Comparison of ENCODE assay signal across 20 cellular contexts in genomic region chr9:134258828-134259546, GRCh38.
"Had no signal": no experiment of that assay in that cellular context is flagged by ENCODE, and none has a peak within 500 bp of the region (broad histone marks: within the 10 kb centered on the region; RNA-seq: fewer than 3 reads in every experiment).

No MANE protein-coding gene starts in this region.

- H3K4me3 ChIP-seq: gastroesophageal sphincter, mucosa of descending colon, ovary, testis had no signal

- H3K27me3 Mint-ChIP-seq: activated T-helper 17 cell treated with anti-CD3 and anti-CD28 coated beads, Interleukin-2, amount 50 U/mL, for 72 hours had no signal

- FAIRE-seq: kidney had no signal

- H3K27ac ChIP-seq: gastroesophageal sphincter, ovary, testis had no signal

- H3K9me3 Mint-ChIP-seq: activated B cell treated with CpG ODN at 0.5 μM for 24 hours; activated CD4-positive, alpha-beta memory T cell treated with anti-CD3 and anti-CD28 coated beads for 36 hours; activated naive CD8-positive, alpha-beta T cell treated with anti-CD3 and anti-CD28 coated beads, Interleukin-2, amount 10 ng/mL, durations not matched to agents 7 days and 5 days; activated T-helper 17 cell treated with anti-CD3 and anti-CD28 coated beads, Interleukin-2, amount 50 U/mL, for 72 hours; naive thymus-derived CD4-positive, alpha-beta T cell; T-cell; type B pancreatic cell had no signal

- DNase-seq: activated B cell treated with CpG ODN at 0.5 μM for 24 hours; activated CD4-positive, alpha-beta memory T cell treated with anti-CD3 and anti-CD28 coated beads for 36 hours; activated CD4-positive, alpha-beta T cell treated with anti-CD3 and anti-CD28 coated beads for 4 hours; activated naive CD4-positive, alpha-beta T cell treated with Interleukin-2 at 50 U/mL for 16 hours; activated naive CD8-positive, alpha-beta T cell treated with anti-CD3 and anti-CD28 coated beads, Interleukin-2, amount 10 ng/mL, durations not matched to agents 7 days and 5 days; activated T-cell treated with anti-CD3 and anti-CD28 coated beads, Interleukin-2, amount 50 U/mL, for 1 hour; central memory CD4-positive, alpha-beta T cell; cortex of kidney; kidney; mesenchymal stem cell; mucosa of descending colon; naive thymus-derived CD4-positive, alpha-beta T cell; ovary; stimulated activated CD4-positive, alpha-beta T cell treated with anti-CD3 and anti-CD28 coated beads, Interleukin-2, amount 100 ng/mL, for 24 hours; T-cell; testis had no signal

- H3K4me1 Mint-ChIP-seq: activated naive CD8-positive, alpha-beta T cell treated with anti-CD3 and anti-CD28 coated beads, Interleukin-2, amount 10 ng/mL, durations not matched to agents 7 days and 5 days; activated T-helper 17 cell treated with anti-CD3 and anti-CD28 coated beads, Interleukin-2, amount 50 U/mL, for 72 hours; T-cell had no signal

- H3K9me3 ChIP-seq: gastroesophageal sphincter, mucosa of descending colon, ovary, testis had no signal

- H3K27me3 ChIP-seq: ovary, testis had no signal

- H3K4me1 ChIP-seq: testis had no signal

- H3K4me3 Mint-ChIP-seq: activated B cell treated with CpG ODN at 0.5 μM for 24 hours; activated CD4-positive, alpha-beta memory T cell treated with anti-CD3 and anti-CD28 coated beads for 36 hours; activated naive CD8-positive, alpha-beta T cell treated with anti-CD3 and anti-CD28 coated beads, Interleukin-2, amount 10 ng/mL, durations not matched to agents 7 days and 5 days; activated T-helper 17 cell treated with anti-CD3 and anti-CD28 coated beads, Interleukin-2, amount 50 U/mL, for 72 hours; naive thymus-derived CD4-positive, alpha-beta T cell; T-cell; type B pancreatic cell had no signal

- ATAC-seq: activated T-helper 17 cell treated with anti-CD3 and anti-CD28 coated beads, Interleukin-2, amount 50 U/mL, for 72 hours; gastroesophageal sphincter; mucosa of descending colon; naive thymus-derived CD4-positive, alpha-beta T cell; SK-N-SH treated with all-trans-retinoic acid at 6 μM for 48 hours; T-cell had no signal

- H3K27ac Mint-ChIP-seq: activated B cell treated with CpG ODN at 0.5 μM for 24 hours; activated CD4-positive, alpha-beta memory T cell treated with anti-CD3 and anti-CD28 coated beads for 36 hours; activated naive CD8-positive, alpha-beta T cell treated with anti-CD3 and anti-CD28 coated beads, Interleukin-2, amount 10 ng/mL, durations not matched to agents 7 days and 5 days; activated T-helper 17 cell treated with anti-CD3 and anti-CD28 coated beads, Interleukin-2, amount 50 U/mL, for 72 hours; T-cell; type B pancreatic cell had no signal

- H3K36me3 Mint-ChIP-seq: activated CD4-positive, alpha-beta memory T cell treated with anti-CD3 and anti-CD28 coated beads for 36 hours; activated naive CD8-positive, alpha-beta T cell treated with anti-CD3 and anti-CD28 coated beads, Interleukin-2, amount 10 ng/mL, durations not matched to agents 7 days and 5 days; naive thymus-derived CD4-positive, alpha-beta T cell; T-cell; type B pancreatic cell had no signal

- H3K36me3 ChIP-seq: gastroesophageal sphincter, ovary had no signal
